13 cellular contexts compared by ENCODE assay signal in the genomic region with DNA sequence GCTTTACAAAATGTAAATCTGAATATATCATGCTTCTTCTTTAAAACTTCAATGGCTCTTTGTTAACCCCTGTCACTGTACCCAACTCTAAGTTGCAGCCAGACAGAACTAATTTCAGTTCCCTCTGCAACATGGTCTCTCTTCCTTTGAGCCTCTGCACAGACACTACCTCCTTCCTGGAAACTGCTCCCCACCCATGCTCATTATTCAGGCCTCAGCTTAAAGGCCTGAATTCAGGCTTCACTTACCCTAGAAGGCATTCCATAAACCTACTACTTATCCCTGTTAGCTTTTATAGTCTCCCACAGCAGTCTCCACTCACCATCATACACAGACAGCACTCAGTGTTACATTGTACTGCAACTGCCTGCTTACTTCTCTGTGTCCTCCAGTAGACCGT. TPM values are rescaled to one million over a fixed set of nuclear protein-coding genes. Genes with fewer than 3 reads are reported as not detected.
DNase-seq lines count a peak whose midpoint lies in the region; ATAC-seq and TF ChIP-seq lines count a peak whose summit lies in the region.
"Had no signal": no experiment of that assay in that cellular context is flagged by ENCODE, and none has a peak within 500 bp of the region (broad histone marks: within the 10 kb centered on the region; RNA-seq: fewer than 3 reads in every experiment).

No MANE protein-coding gene starts in this region.

- intact Hi-C loops in left lung (cut with DNase I): no loop called here
- intact Hi-C loops in Right ventricle myocardium inferior (cut with DNase I): loop anchor here (5.0 kb wide), 1 partner anchor 45 kb away; no protein-coding TSS in a partner anchor
- intact Hi-C loops in gastrocnemius medialis (cut with DNase I; ENCODE audit: low total_unique reads): loop anchor here (5.0 kb wide), 1 partner anchor 85 kb away; no protein-coding TSS in a partner anchor

- no peaks in the 10 kb centered on the region for H3K9me3 ChIP-seq in left lung
- H3K9me3 ChIP-seq in gastrocnemius medialis: no peaks in the 10 kb centered on the region
- H3K9me3 ChIP-seq: heart left ventricle, vagina had no signal

- H3K4me3 ChIP-seq in left lung (no peak overlapping the region), gastrocnemius medialis (no peak overlapping the region)
- H3K4me3 ChIP-seq: heart left ventricle, vagina had no signal

- peaks cover 5 to 38% of the 10 kb centered on the region in 2 donors for H3K4me1 ChIP-seq in left lung
- peaks cover 13 to 14% of the 10 kb centered on the region in 2 donors for H3K4me1 ChIP-seq in gastrocnemius medialis

- H3K27me3 ChIP-seq in left lung (no peaks in the 10 kb centered on the region), gastrocnemius medialis (no peaks in the 10 kb centered on the region)
- H3K27me3 ChIP-seq: heart left ventricle, vagina had no signal

- in situ Hi-C loops in gastrocnemius medialis (cut with MboI; ENCODE audit: low sequenced_read_pairs in 4 of 4): no loop called here

- TF ChIP-seq POLR2A in gastrocnemius medialis (IDR thresholded peaks at IDR 0.05): no peak

- no peak for DNase-seq in left lung
- DNase-seq in SK-N-DZ (ENCODE audit: low spot score): no peak
- DNase-seq in Right ventricle myocardium inferior (ENCODE audit: missing footprints): no peak
- DNase-seq in gastrocnemius medialis: no peak
- no peak for DNase-seq in T1000 (lab: John Stamatoyannopoulos, UW)
- DNase-seq: aorta; effector CD8-positive, alpha-beta T cell; NCI-H226 had no signal

- no peak for TF ChIP-seq CTCF in left lung (IDR thresholded peaks at IDR 0.05)
- no peak for TF ChIP-seq CTCF in gastrocnemius medialis (IDR thresholded peaks at IDR 0.05 in 4 of 5, conservative IDR thresholded peaks at IDR 0.05 in 1 of 5)

- peak; percentile 25 for ATAC-seq in GM18498 (IDR thresholded peaks at IDR 0.05; ENCODE audit: unreplicated experiment)
- peak; percentile 29 for ATAC-seq in GM21515 (IDR thresholded peaks at IDR 0.05; ENCODE audit: unreplicated experiment)
- peak; percentile 15 for ATAC-seq in HG03175 (IDR thresholded peaks at IDR 0.05; ENCODE audit: unreplicated experiment)
- ATAC-seq in left lung: no peak
- ATAC-seq in Right ventricle myocardium inferior: no peak
- ATAC-seq in gastrocnemius medialis: no peak

- H3K27ac ChIP-seq in left lung: peak overlapping the region; percentile 37 to 60
- no peak overlapping the region for H3K27ac ChIP-seq in gastrocnemius medialis
- H3K27ac ChIP-seq: vagina had no signal

- H3K36me3 ChIP-seq in left lung (no peaks in the 10 kb centered on the region), gastrocnemius medialis (no peaks in the 10 kb centered on the region)
- H3K36me3 ChIP-seq: heart left ventricle, vagina had no signal

RNA-seq across cellular contexts. Expression of a gene that starts 2.6 kb away (rescaled TPM):
- total RNA-seq in left lung: 10 to 100 TPM; 16.4 to 16.6 TPM
- polyA plus RNA-seq in SK-N-DZ (2014; cell fraction: cytosol; rRNA removed): 21.6 and 22.8 TPM in 2 replicates
- polyA plus RNA-seq in SK-N-DZ (2014; cell fraction: nucleus; rRNA removed): 14.4 and 21.0 TPM in 2 replicates
- 5.5 TPM for total RNA-seq in Right ventricle myocardium inferior
- 1 to 10 TPM in 3 of 4 donors, under 1 TPM in 1; 0.41 to 3.6 (median 1.5) TPM for total RNA-seq in gastrocnemius medialis

Comparison
In these comparisons a context has a peak if more than half of its experiments do, and no peak if none do; other contexts are left out.
1. ATAC-seq: peak in GM18498 (single experiment), GM21515 (single experiment) and HG03175 (single experiment); none in left lung (single experiment), Right ventricle myocardium inferior (single experiment) and gastrocnemius medialis (0 of 2).
2. H3K27ac ChIP-seq: peak in left lung (2 of 2); none in gastrocnemius medialis (0 of 4).
3. intact Hi-C loops: an anchor here in Right ventricle myocardium inferior (5.0 kb wide) and gastrocnemius medialis (5.0 kb wide); none called in left lung.